Comparison of ENCODE assay signal across 23 cellular contexts in genomic region chr17:73535746-73536145, GRCh38.
DNase-seq lines count a peak whose midpoint lies in the region; ATAC-seq, FAIRE-seq and TF ChIP-seq lines count a peak whose summit lies in the region.
"Had no signal": no experiment of that assay in that cellular context is flagged by ENCODE, and none has a peak within 500 bp of the region (broad histone marks: within the 10 kb centered on the region; RNA-seq: fewer than 3 reads in every experiment).

No MANE protein-coding gene starts in this region.

- H4K20me1 ChIP-seq in osteoblast (ENCODE audit: insufficient read depth, low read length): no peaks in the 10 kb centered on the region

- H3K4me3 Mint-ChIP-seq in neural crest cell: peak overlapping the region; percentile 45
- H3K4me3 Mint-ChIP-seq: B cell; CD4-positive, CD25-positive, alpha-beta regulatory T cell; CD8-positive, alpha-beta T cell; GM23338; H9; HFFc6 had no signal

- no peak for TF ChIP-seq POLR2A in GM12891 (IDR thresholded peaks at IDR 0.05; ENCODE audit: low read depth, low read length)

- no peaks in the 10 kb centered on the region for H3K36me3 ChIP-seq in osteoblast (ENCODE audit: insufficient read depth, low read length)
- H3K36me3 ChIP-seq: BLaER1 had no signal

- H3K27me3 ChIP-seq in osteoblast (ENCODE audit: insufficient read depth, low read length): no peaks in the 10 kb centered on the region
- H3K27me3 ChIP-seq: BLaER1 had no signal

- H3K4me3 ChIP-seq in osteoblast (ENCODE audit: insufficient read depth, low read length): no peak overlapping the region
- H3K4me3 ChIP-seq: BLaER1, GM23338 had no signal

- ATAC-seq in Right ventricle myocardium inferior (no peak), Right ventricle myocardium superior (ENCODE audit: poor library complexity) (no peak)
- ATAC-seq: CD8-positive, alpha-beta T cell; GM23338; HCT116 had no signal

- H3K4me1 ChIP-seq in osteoblast (ENCODE audit: insufficient read depth, low read length): no peaks in the 10 kb centered on the region
- H3K4me1 ChIP-seq: Caco-2 had no signal

- no peak overlapping the region for H2AFZ ChIP-seq in osteoblast (ENCODE audit: low read length)
- H2AFZ ChIP-seq: GM23338 had no signal

- H3K9me3 Mint-ChIP-seq in neural crest cell: no peaks in the 10 kb centered on the region
- H3K9me3 Mint-ChIP-seq: CD8-positive, alpha-beta T cell; GM23338; H9 had no signal

- no peak for FAIRE-seq in GM12891 (lab: Jason Lieb, UNC)
- FAIRE-seq: A204.1, G401.6, GM19239 had no signal

- DNase-seq in Right ventricle myocardium inferior (ENCODE audit: missing footprints): peak; percentile 30
- DNase-seq in Right ventricle myocardium superior: no peak
- no peak for DNase-seq in neural crest cell (ENCODE audit: low read depth, low spot score)
- peak; percentile 6 for DNase-seq in osteoblast (ENCODE audit: insufficient read length, low spot score, missing footprints)
- DNase-seq in SW 1271 (lab: John Stamatoyannopoulos, UW): no peak
- no peak for DNase-seq in pons (ENCODE audit: low spot score)
- no peak for DNase-seq in GM12891 (ENCODE audit: insufficient read length, low spot score)
- DNase-seq: Caco-2; CD4-positive, CD25-positive, alpha-beta regulatory T cell; CD8-positive, alpha-beta T cell; DMS153; DND-41; H9; HFFc6 had no signal

- H3K79me2 ChIP-seq in osteoblast (ENCODE audit: insufficient read depth, low read length): no peaks in the 10 kb centered on the region

- no peak overlapping the region for H3K27ac ChIP-seq in osteoblast (ENCODE audit: low read depth, low read length)
- H3K27ac ChIP-seq: 22Rv1, BLaER1, C4-2B had no signal

- TF ChIP-seq CTCF in neural crest cell (conservative IDR thresholded peaks at IDR 0.05): no peak
- TF ChIP-seq CTCF in osteoblast (IDR thresholded peaks at IDR 0.05; ENCODE audit: extremely low read depth, low read depth, low read length): no peak

- no peaks in the 10 kb centered on the region for H3K27me3 Mint-ChIP-seq in neural crest cell (ENCODE audit: low read depth)
- H3K27me3 Mint-ChIP-seq: B cell; CD4-positive, CD25-positive, alpha-beta regulatory T cell had no signal

- intact Hi-C loops in Right ventricle myocardium inferior (cut with DNase I) (no loop called here), Right ventricle myocardium superior (cut with DNase I) (no loop called here)

- peaks cover 81% of the 10 kb centered on the region for H3K4me1 Mint-ChIP-seq in neural crest cell

- no peaks in the 10 kb centered on the region for H3K36me3 Mint-ChIP-seq in neural crest cell (ENCODE audit: low read depth)
- H3K36me3 Mint-ChIP-seq: CD4-positive, CD25-positive, alpha-beta regulatory T cell; CD8-positive, alpha-beta T cell had no signal

- no peak overlapping the region for H3K4me2 ChIP-seq in osteoblast (ENCODE audit: insufficient read depth, low read length)
- H3K4me2 ChIP-seq: BLaER1, GM23338 had no signal

- peak overlapping the region; percentile 9 for H3K27ac Mint-ChIP-seq in neural crest cell (ENCODE audit: unreplicated experiment)
- H3K27ac Mint-ChIP-seq: B cell; CD4-positive, CD25-positive, alpha-beta regulatory T cell; CD8-positive, alpha-beta T cell; GM23338; HFFc6 had no signal

- H3K9me3 ChIP-seq in osteoblast (ENCODE audit: low read depth, low read length): no peaks in the 10 kb centered on the region
- H3K9me3 ChIP-seq: BLaER1, Caco-2 had no signal

TF ChIP-seq in GM12891, 5 proteins besides CTCF, POLR2A, EP300 and RAD21:
- TF ChIP-seq SPI1 (IDR thresholded peaks at IDR 0.05; ENCODE audit: low read depth, low read length) (no peak), POLR2AphosphoS5 (IDR thresholded peaks at IDR 0.05; ENCODE audit: low read depth, low read length) (no peak), POU2F2 (IDR thresholded peaks at IDR 0.05; ENCODE audit: low read depth, low read length) (no peak), TAF1 (IDR thresholded peaks at IDR 0.05; ENCODE audit: low read depth, low read length) (no peak)

Comparison
In these comparisons a context has a peak if more than half of its experiments do, and no peak if none do; other contexts are left out.
1. DNase-seq: peak in Right ventricle myocardium inferior (single experiment) and osteoblast (single experiment); none in Right ventricle myocardium superior (single experiment), neural crest cell (single experiment), SW 1271 (0 of 2), pons (single experiment) and GM12891 (single experiment).